10 cellular contexts compared by ENCODE assay signal in the genomic region with DNA sequence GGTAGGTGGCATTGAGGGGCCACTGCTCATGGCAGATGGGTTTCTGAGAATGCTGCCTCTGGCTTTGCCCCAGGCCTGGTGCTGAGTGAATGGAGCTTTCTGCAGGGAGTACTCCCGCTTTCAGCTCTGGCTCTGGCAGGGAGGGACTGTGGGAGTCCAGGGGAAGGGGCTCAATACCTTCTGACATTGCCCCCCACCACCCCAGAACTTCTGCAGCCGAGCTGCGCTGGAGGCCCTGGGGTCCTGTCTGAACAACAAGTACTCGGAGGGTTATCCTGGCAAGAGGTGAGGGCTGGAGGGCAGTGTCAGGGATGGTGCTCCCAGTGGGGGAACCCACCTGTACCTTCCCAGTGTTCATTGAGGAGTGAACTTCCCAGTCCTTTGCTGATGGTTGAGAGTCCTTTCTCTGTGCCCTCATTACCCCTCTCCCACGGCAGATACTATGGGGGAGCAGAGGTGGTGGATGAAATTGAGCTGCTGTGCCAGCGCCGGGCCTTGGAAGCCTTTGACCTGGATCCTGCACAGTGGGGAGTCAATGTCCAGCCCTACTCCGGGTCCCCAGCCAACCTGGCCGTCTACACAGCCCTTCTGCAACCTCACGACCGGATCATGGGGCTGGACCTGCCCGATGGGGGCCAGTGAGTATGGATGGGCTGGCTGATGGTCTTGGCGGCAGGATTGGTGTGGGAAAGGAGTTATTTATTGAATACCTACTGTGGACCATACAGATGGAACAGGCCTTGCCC. TPM values are rescaled to one million over a fixed set of nuclear protein-coding genes. Genes with fewer than 3 reads are reported as not detected.
A peak's percentile ranks its signal among the peaks of the same experiment; 100 is the strongest.
DNase-seq lines count a peak whose midpoint lies in the region; ATAC-seq and TF ChIP-seq lines count a peak whose summit lies in the region.
"Had no signal": no experiment of that assay in that cellular context is flagged by ENCODE, and none has a peak within 500 bp of the region (broad histone marks: within the 10 kb centered on the region; RNA-seq: fewer than 3 reads in every experiment).

No MANE protein-coding gene starts in this region.

- no peaks in the 10 kb centered on the region for H3K9me2 ChIP-seq in DOHH2 (replicated peaks; ENCODE audit: control insufficient read depth, low read length)
- no peaks in the 10 kb centered on the region for H3K9me2 ChIP-seq in MM.1S (replicated peaks; ENCODE audit: insufficient read depth, low read length)

- peak overlapping the region; percentile 90; the same call in 1 of the 2 replicates for H3K9ac ChIP-seq in MM.1S (ENCODE audit: low read length)

- H3K27ac ChIP-seq in DOHH2 (ENCODE audit: low read depth, low read length) = peak overlapping the region; percentile 95
- H3K27ac ChIP-seq in MM.1S (ENCODE audit: low read length) = no peak overlapping the region
- H3K27ac ChIP-seq in brain microvascular endothelial cell = no peak overlapping the region
- H3K27ac ChIP-seq in suprapubic skin = no peak overlapping the region

- no peak for TF ChIP-seq EP300 in suprapubic skin (IDR thresholded peaks at IDR 0.05)

- peaks cover 86% of the 10 kb centered on the region for H3K4me1 Mint-ChIP-seq in nephron progenitor cell

- peaks cover 41% of the 10 kb centered on the region for H3K79me2 ChIP-seq in DOHH2 (ENCODE audit: control insufficient read depth, low read length)
- H3K79me2 ChIP-seq in MM.1S (ENCODE audit: low read length) = peaks cover 31% of the 10 kb centered on the region

- in situ Hi-C loops in brain microvascular endothelial cell (cut with HindIII; ENCODE audit: low pct_ligation_motif_present, low sequenced_read_pairs) = no loop called here

- peaks cover 23% of the 10 kb centered on the region; the same call in 1 of the 2 replicates for H4K20me1 ChIP-seq in DOHH2 (ENCODE audit: control insufficient read depth, insufficient read depth, low read depth, low read length)
- H4K20me1 ChIP-seq in MM.1S (ENCODE audit: insufficient read depth, low read length) = no peaks in the 10 kb centered on the region

- 87% methylated on average over 7 of the region's 13 CpGs for WGBS in suprapubic skin

- no peak for TF ChIP-seq POLR2A in suprapubic skin (IDR thresholded peaks at IDR 0.05)

- H3K27me3 ChIP-seq in DOHH2 (ENCODE audit: control insufficient read depth, low read length) = no peaks in the 10 kb centered on the region
- H3K27me3 ChIP-seq in MM.1S (replicated peaks; ENCODE audit: insufficient read depth, low read length) = no peaks in the 10 kb centered on the region
- H3K27me3 ChIP-seq in brain microvascular endothelial cell (replicated peaks) = no peaks in the 10 kb centered on the region
- H3K27me3 ChIP-seq in suprapubic skin = peaks cover 13% of the 10 kb centered on the region

- no peak overlapping the region for H3K27ac Mint-ChIP-seq in nephron progenitor cell

- peak overlapping the region; percentile 92 for H3K4me3 Mint-ChIP-seq in nephron progenitor cell

- DNase-seq in MM.1S (no peak), brain microvascular endothelial cell (no peak), nephron progenitor cell (no peak), ureter (ENCODE audit: low spot score) (no peak), suprapubic skin (ENCODE audit: low spot score in 2 of 2) (no peak), SKM-1 treated with dmso at 0.1 percent for 144 hours (lab: John Stamatoyannopoulos, UW; ENCODE audit: unreplicated experiment) (no peak)
- DNase-seq: hypothalamus, NCI-H1092 had no signal

- H3K9me3 ChIP-seq in DOHH2 (ENCODE audit: control insufficient read depth, insufficient read depth, low read length) (no peaks in the 10 kb centered on the region), MM.1S (replicated peaks; ENCODE audit: insufficient read depth, low read length) (no peaks in the 10 kb centered on the region), suprapubic skin (no peaks in the 10 kb centered on the region)

- peaks cover 25% of the 10 kb centered on the region for H3K27me3 Mint-ChIP-seq in nephron progenitor cell (ENCODE audit: low read depth, poor library complexity)

- ATAC-seq in GM19351 (IDR thresholded peaks at IDR 0.05; ENCODE audit: unreplicated experiment) = no peak

- H3K36me3 Mint-ChIP-seq in nephron progenitor cell (ENCODE audit: low read depth) = peaks cover 31% of the 10 kb centered on the region

- H3K4me2 ChIP-seq in DOHH2 (ENCODE audit: low read length) = peak overlapping the region; percentile 98
- peak overlapping the region; percentile 97; the same call in 1 of the 2 replicates for H3K4me2 ChIP-seq in MM.1S (ENCODE audit: low read depth, low read length)

- H2AFZ ChIP-seq in MM.1S (ENCODE audit: low read length) = no peak overlapping the region

- H3K36me3 ChIP-seq in DOHH2 (ENCODE audit: control insufficient read depth, low read length) = peaks cover 65% of the 10 kb centered on the region
- 0 out of 2 replicates have a peak, but pooled peaks cover 15% of the 10 kb centered on the region for H3K36me3 ChIP-seq in MM.1S (replicated peaks; ENCODE audit: insufficient read depth, low read length)
- peaks cover 39% of the 10 kb centered on the region for H3K36me3 ChIP-seq in brain microvascular endothelial cell (replicated peaks)
- peaks cover 36% of the 10 kb centered on the region for H3K36me3 ChIP-seq in suprapubic skin

- no peaks in the 10 kb centered on the region for H3K9me3 Mint-ChIP-seq in nephron progenitor cell

- TF ChIP-seq CTCF in DOHH2 (IDR thresholded peaks at IDR 0.05; ENCODE audit: low read depth, low read length, poor library complexity, severe bottlenecking) (no peak), MM.1S (IDR thresholded peaks at IDR 0.05; ENCODE audit: low read length) (no peak), brain microvascular endothelial cell (IDR thresholded peaks at IDR 0.05; ENCODE audit: low read depth, low read length, missing control alignments) (no peak), nephron progenitor cell (IDR thresholded peaks at IDR 0.05) (no peak), suprapubic skin (IDR thresholded peaks at IDR 0.05) (no peak)

- H3K4me1 ChIP-seq in DOHH2 (ENCODE audit: control insufficient read depth, low read length) = peaks cover 90% of the 10 kb centered on the region
- H3K4me1 ChIP-seq in MM.1S (ENCODE audit: low read length) = peaks cover 11% of the 10 kb centered on the region
- H3K4me1 ChIP-seq in suprapubic skin = peaks cover 57% of the 10 kb centered on the region

- H3F3A ChIP-seq in DOHH2 (ENCODE audit: control insufficient read depth, insufficient read depth) (peaks cover 42% of the 10 kb centered on the region), MM.1S (ENCODE audit: insufficient read depth, low read length) (no peaks in the 10 kb centered on the region)

- H3K4me3 ChIP-seq in DOHH2 (ENCODE audit: low read length) (peak overlapping the region; percentile 91), MM.1S (ENCODE audit: low read length) (peak overlapping the region; percentile 87; the same call in 1 of the 2 replicates), brain microvascular endothelial cell (ENCODE audit: low read depth, low read length) (peak overlapping the region; percentile 88), suprapubic skin (no peak overlapping the region)

RNA-seq across cellular contexts. Expression of gene SHMT2, which starts 1.9 kb away (rescaled TPM):
- total RNA-seq in ureter (97.4 TPM), suprapubic skin (10 to 100 TPM; 53.5 to 87.2 (median 70.3) TPM)

RNA-seq across cellular contexts. Expression of gene NXPH4, which starts 14.9 kb away (rescaled TPM):
- total RNA-seq in ureter = not detected
- total RNA-seq in suprapubic skin = 10 to 100 TPM in 3 of 4 donors, 1 to 10 TPM in 1; 7.1 to 26.0 (median 18.3) TPM

RNA-seq across cellular contexts. Expression of gene STAC3, which starts 19.5 kb away (rescaled TPM):
- total RNA-seq in ureter (3.0 TPM), suprapubic skin (1 to 10 TPM; 1.7 to 3.0 (median 2.1) TPM)
